8 cellular contexts compared by ENCODE assay signal in the genomic region with DNA sequence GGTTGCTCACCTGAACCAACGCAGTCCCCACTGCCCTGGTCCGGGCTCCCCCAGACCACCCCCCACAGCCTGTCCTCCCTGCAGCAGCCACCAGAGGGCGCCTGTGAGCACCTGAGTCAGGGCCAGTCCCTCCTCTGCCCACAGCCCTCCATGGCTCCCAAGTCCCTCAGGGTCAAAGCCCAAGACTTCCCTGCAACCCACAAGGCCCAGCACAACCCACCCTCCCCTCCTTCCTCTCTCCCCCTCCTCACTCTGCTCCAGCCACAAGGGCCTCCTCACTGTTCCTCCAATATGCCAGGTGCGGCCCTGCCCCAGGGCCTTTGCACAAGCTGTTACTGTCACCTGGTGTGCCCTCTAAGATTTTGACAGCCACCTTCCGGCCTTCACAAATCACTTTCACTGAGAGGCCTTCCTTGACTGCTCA. TPM values are rescaled to one million over a fixed set of nuclear protein-coding genes. Genes with fewer than 3 reads are reported as not detected.
DNase-seq lines count a peak whose midpoint lies in the region; ATAC-seq and TF ChIP-seq lines count a peak whose summit lies in the region.

No MANE protein-coding gene starts in this region.

- H3K18ac ChIP-seq in mesendoderm (ENCODE audit: low read length): no peak overlapping the region

- no peak overlapping the region for H2BK5ac ChIP-seq in mesendoderm (ENCODE audit: low read length)

- H3K4me3 ChIP-seq in ascending aorta (no peak overlapping the region), mesendoderm (ENCODE audit: low read length) (no peak overlapping the region), thoracic aorta (no peak overlapping the region)

- peak overlapping the region; percentile 59 for H3K27ac Mint-ChIP-seq in T-helper 17 cell

- no peak overlapping the region for H3K4me2 ChIP-seq in mesendoderm (ENCODE audit: low read length)

- H3K27me3 Mint-ChIP-seq in T-helper 17 cell: no peaks in the 10 kb centered on the region

- no peaks in the 10 kb centered on the region for H3K4me1 ChIP-seq in ascending aorta
- H3K4me1 ChIP-seq in mesendoderm (ENCODE audit: control insufficient read depth, low read depth, low read length): no peaks in the 10 kb centered on the region
- H3K4me1 ChIP-seq in thoracic aorta (ENCODE audit: control insufficient read depth in 1 of 2, low read depth in 2 of 2): peaks cover 0 to 1% of the 10 kb centered on the region in 2 donors

- DNase-seq in Daoy (ENCODE audit: low read depth) (peak; percentile 41), T-helper 17 cell (peak; percentile 57 to 72 (median 58)), ascending aorta (ENCODE audit: low spot score in 2 of 2) (no peak), mesendoderm (peak; percentile 23), thoracic aorta (ENCODE audit: low spot score) (no peak), SW480 (ENCODE audit: low spot score) (no peak), NCI-H2196 treated with DMSO at 0.1 percent for 48 hours (lab: John Stamatoyannopoulos, UW; ENCODE audit: unreplicated experiment) (no peak), NCI-H1092 (lab: John Stamatoyannopoulos, UW) (no peak)

- intact Hi-C loops in ascending aorta (cut with DNase I): no loop called here

- ATAC-seq in T-helper 17 cell: peak; percentile 71
- no peak for ATAC-seq in thoracic aorta (ENCODE audit: insufficient number of reproducible peaks, low FRiP score, low read depth)

- H3K79me2 ChIP-seq in mesendoderm (ENCODE audit: control insufficient read depth, insufficient read depth, low read length): no peaks in the 10 kb centered on the region

- TF ChIP-seq CTCF in ascending aorta (IDR thresholded peaks at IDR 0.05) (peak; percentile 58 to 64 (median 60)), thoracic aorta (IDR thresholded peaks at IDR 0.05) (peak; percentile 57)

- H3K36me3 ChIP-seq in ascending aorta (no peaks in the 10 kb centered on the region), mesendoderm (ENCODE audit: control insufficient read depth, insufficient read depth, low read length) (no peaks in the 10 kb centered on the region), thoracic aorta (no peaks in the 10 kb centered on the region)

- H3K9me3 ChIP-seq in T-helper 17 cell (ENCODE audit: control insufficient read depth, low read length, poor library complexity, severe bottlenecking) (no peaks in the 10 kb centered on the region), ascending aorta (no peaks in the 10 kb centered on the region), thoracic aorta (no peaks in the 10 kb centered on the region)

- no peak overlapping the region for H2BK120ac ChIP-seq in mesendoderm (ENCODE audit: low read depth, low read length)

- H3K79me1 ChIP-seq in mesendoderm (ENCODE audit: low read length): no peaks in the 10 kb centered on the region

- H3K27me3 ChIP-seq in ascending aorta (no peaks in the 10 kb centered on the region), mesendoderm (ENCODE audit: insufficient read depth, low read length, poor library complexity) (no peaks in the 10 kb centered on the region), thoracic aorta (replicated peaks; ENCODE audit: insufficient read depth) (no peaks in the 10 kb centered on the region)

- no peak overlapping the region for H3K27ac ChIP-seq in ascending aorta
- no peak overlapping the region for H3K27ac ChIP-seq in mesendoderm (ENCODE audit: low read depth, low read length)
- no peak overlapping the region for H3K27ac ChIP-seq in thoracic aorta

- H4K8ac ChIP-seq in mesendoderm (ENCODE audit: low read depth, low read length): no peak overlapping the region

- H4K5ac ChIP-seq in mesendoderm (ENCODE audit: low read length): no peak overlapping the region

- no peak overlapping the region for H3K23ac ChIP-seq in mesendoderm (ENCODE audit: low read length)

- no CpG with 5 or more reads among the region's 5 CpGs for WGBS in mesendoderm (ENCODE audit: extremely low coverage, insufficient coverage, low lambda C conversion rate)

- no peak overlapping the region for H3K4ac ChIP-seq in mesendoderm (ENCODE audit: low read depth, low read length)

- no peak overlapping the region for H3K9ac ChIP-seq in mesendoderm (ENCODE audit: low read length)

- peaks cover 20% of the 10 kb centered on the region for H3K4me1 Mint-ChIP-seq in T-helper 17 cell

- no peak overlapping the region for H2AK5ac ChIP-seq in mesendoderm (ENCODE audit: low read length)

- no peak overlapping the region for H2BK15ac ChIP-seq in mesendoderm (replicated peaks; ENCODE audit: low read depth)

- H3K36me3 Mint-ChIP-seq in T-helper 17 cell (ENCODE audit: low read depth): peaks cover 7% of the 10 kb centered on the region

- no peak overlapping the region for H3K4me3 Mint-ChIP-seq in T-helper 17 cell

- H3K56ac ChIP-seq in mesendoderm (ENCODE audit: low read length): no peak overlapping the region

RNA-seq across cellular contexts. Expression of a gene that starts 10.9 kb away (rescaled TPM):
- total RNA-seq in Daoy (2014; rRNA removed; shearing (Covaris generic)): 0.65 TPM in 1 of 2 replicates, not detected in the other
- 10 to 100 TPM; 28.7 to 54.1 TPM for total RNA-seq in T-helper 17 cell
- total RNA-seq in ascending aorta: 7.1 TPM
- polyA plus RNA-seq in mesendoderm (2013, experiment 1 of 2): 0.21 TPM
- 0.17 TPM for polyA plus RNA-seq in mesendoderm (2013, experiment 2 of 2)
- total RNA-seq in thoracic aorta: 10 to 100 TPM; 13.0 to 14.0 TPM

RNA-seq across cellular contexts. Expression of a gene that starts 31.9 kb away (rescaled TPM):
- total RNA-seq in Daoy (2014; rRNA removed; shearing (Covaris generic)): not detected in 2 replicates
- 10 to 100 TPM; 83.1 to 97.0 TPM for total RNA-seq in T-helper 17 cell
- 4.9 TPM for total RNA-seq in ascending aorta
- not detected for polyA plus RNA-seq in mesendoderm (2013, experiment 1 of 2)
- polyA plus RNA-seq in mesendoderm (2013, experiment 2 of 2): not detected
- total RNA-seq in thoracic aorta: 1 to 10 TPM; 1.2 to 6.4 TPM

RNA-seq across cellular contexts. Expression of a gene that starts 39.0 kb away (rescaled TPM):
- 80.2 and 85.1 TPM in 2 replicates for total RNA-seq in Daoy (2014; rRNA removed; shearing (Covaris generic))
- total RNA-seq in T-helper 17 cell: 10 to 100 TPM; 47.8 to 50.6 TPM
- total RNA-seq in ascending aorta: 118 TPM
- polyA plus RNA-seq in mesendoderm (2013, experiment 1 of 2): 76.3 TPM
- polyA plus RNA-seq in mesendoderm (2013, experiment 2 of 2): 74.9 TPM
- 10 to 100 TPM; 29.4 to 40.4 TPM for total RNA-seq in thoracic aorta

RNA-seq across cellular contexts. Expression of a gene that starts 52.5 kb away (rescaled TPM):
- 35.6 and 46.2 TPM in 2 replicates for total RNA-seq in Daoy (2014; rRNA removed; shearing (Covaris generic))
- total RNA-seq in T-helper 17 cell: 1 to 10 TPM in 1 of 2 donors, under 1 TPM in 1; 0.85 to 1.6 TPM
- total RNA-seq in ascending aorta: 178 TPM
- polyA plus RNA-seq in mesendoderm (2013, experiment 1 of 2): 19.0 TPM
- 19.6 TPM for polyA plus RNA-seq in mesendoderm (2013, experiment 2 of 2)
- total RNA-seq in thoracic aorta: 100 to 1,000 TPM in 1 of 2 donors, 10 to 100 TPM in 1; 68.3 to 143 TPM

Comparison
In these comparisons a context has a peak if more than half of its experiments do, and no peak if none do; other contexts are left out.
1. DNase-seq: peak in Daoy (single experiment), T-helper 17 cell (3 of 3) and mesendoderm (single experiment); none in ascending aorta (0 of 2), thoracic aorta (single experiment), SW480 (single experiment), NCI-H2196 treated with DMSO at 0.1 percent for 48 hours (single experiment) and NCI-H1092 (single experiment).
2. RNA of a gene that starts 31.9 kb away (total RNA-seq): 83.1 to 97.0 TPM in T-helper 17 cell; 1.2 to 6.4 TPM in thoracic aorta, 4.9 TPM in ascending aorta (single experiment) and not detected in Daoy; every median in the first group is over 10 times any median in the second.